Comparison of ENCODE assay signal across 26 cellular contexts in the genomic region with DNA sequence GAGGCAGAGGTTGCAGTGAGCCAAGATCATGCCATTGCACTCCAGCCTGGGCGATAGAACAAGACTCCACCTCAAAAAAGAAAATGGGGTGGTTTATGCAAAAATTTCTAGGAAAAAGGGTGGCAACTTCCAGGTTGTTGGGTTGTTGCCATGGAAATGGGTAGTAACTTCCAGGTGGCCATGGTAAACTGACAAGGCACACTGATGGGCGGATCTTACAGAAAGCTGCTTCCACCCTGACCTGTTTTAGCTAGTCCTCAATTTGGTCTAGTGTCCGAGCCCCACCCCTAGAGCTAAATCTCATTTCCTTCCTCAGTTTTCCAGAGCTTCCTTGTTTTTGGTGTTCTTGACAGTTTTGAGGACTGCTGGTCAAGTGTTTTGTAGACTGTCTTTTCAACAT. TPM values are rescaled to one million over a fixed set of nuclear protein-coding genes. Genes with fewer than 3 reads are reported as not detected.
"Had no signal": no experiment of that assay in that cellular context is flagged by ENCODE, and none has a peak within 500 bp of the region (broad histone marks: within the 10 kb centered on the region; RNA-seq: fewer than 3 reads in every experiment).

No MANE protein-coding gene starts in this region.

- H3K9me3 ChIP-seq: lower lobe of right lung, psoas muscle, right lobe of liver had no signal

- DNase-seq: heart right ventricle; islet precursor cell; lower lobe of right lung; mammary epithelial cell; mesenchymal stem cell; naive thymus-derived CD8-positive, alpha-beta T cell; nucleus accumbens; psoas muscle; stimulated activated CD4-positive, alpha-beta T cell treated with anti-CD3 and anti-CD28 coated beads, Interleukin-1b, Interleukin-23, amount 100 ng/mL, for 48 hours; stimulated activated CD4-positive, alpha-beta T cell treated with anti-CD3 and anti-CD28 coated beads, Interleukin-2, amount 100 ng/mL, for 48 hours; stimulated activated CD4-positive, alpha-beta T cell treated with anti-CD3 and anti-CD28 coated beads, Interleukin-4, amount 100 ng/mL, for 4 hours; stimulated activated CD8-positive, alpha-beta memory T cell treated with anti-CD3 and anti-CD28 coated beads, Interleukin-4, amount 100 ng/mL, for 48 hours; stimulated activated naive CD4-positive, alpha-beta T cell treated with Interleukin-2 at 50 U/mL for 16 hours; stimulated activated naive CD8-positive, alpha-beta T cell treated with anti-CD3 and anti-CD28 coated beads, Interleukin-15, amount 100 ng/mL, for 72 hours; substantia nigra had no signal

- H3K79me2 ChIP-seq: hepatocyte, parathyroid adenoma had no signal

- H3K4me2 ChIP-seq: hepatocyte, smooth muscle cell had no signal

- H2AFZ ChIP-seq: hepatocyte, parathyroid adenoma had no signal

- H3K27me3 ChIP-seq: right lobe of liver, tibial nerve had no signal

- H3K9ac ChIP-seq: parathyroid adenoma had no signal

- ATAC-seq: heart right ventricle; naive thymus-derived CD8-positive, alpha-beta T cell; psoas muscle; stimulated activated memory B cell treated with anti-CD40 and anti-IgM and Interleukin-4, amounts not matched to agents 10 μg/mL and 1 μg/mL and 100 μg/mL, for 72 hours; stimulated activated naive CD8-positive, alpha-beta T cell treated with anti-CD3 and anti-CD28 coated beads, Interleukin-15, amount 100 ng/mL, for 72 hours had no signal

- H3K4me1 ChIP-seq: heart right ventricle, lower lobe of right lung, parathyroid adenoma, psoas muscle, tibial nerve had no signal

- H3K27ac ChIP-seq: heart right ventricle, hepatocyte, lower lobe of right lung, parathyroid adenoma, psoas muscle, right lobe of liver, tibial nerve had no signal

- H3K36me3 ChIP-seq: heart right ventricle, lower lobe of right lung, right lobe of liver, tibial nerve had no signal

- H3K4me3 ChIP-seq: heart right ventricle, hepatocyte, lower lobe of right lung, psoas muscle, right lobe of liver, smooth muscle cell, tibial nerve had no signal

RNA-seq across cellular contexts. Expression of gene KLHDC7A, which starts 13.6 kb away (rescaled TPM):
- total RNA-seq: naive thymus-derived CD8-positive, alpha-beta T cell; neural crest cell; osteoblast; posterior vena cava; psoas muscle; skeletal muscle tissue; smooth muscle cell; temporal lobe had no signal
- polyA plus RNA-seq: heart right ventricle; mammary epithelial cell; naive thymus-derived CD8-positive, alpha-beta T cell had no signal
